11 cellular contexts compared by ENCODE assay signal in genomic region chr11:67698247-67698646, GRCh38. TPM values are rescaled to one million over a fixed set of nuclear protein-coding genes. Genes with fewer than 3 reads are reported as not detected.
A peak's percentile ranks its signal among the peaks of the same experiment; 100 is the strongest.
DNase-seq lines count a peak whose midpoint lies in the region; ATAC-seq and TF ChIP-seq lines count a peak whose summit lies in the region.
"Had no signal": no experiment of that assay in that cellular context is flagged by ENCODE, and none has a peak within 500 bp of the region (broad histone marks: within the 10 kb centered on the region; RNA-seq: fewer than 3 reads in every experiment).

No MANE protein-coding gene starts in this region.

- H3K27ac Mint-ChIP-seq in activated T-cell treated with anti-CD3 and anti-CD28 coated beads, Interleukin-2, amount 50 U/mL, for 24 hours, result no peak overlapping the region
- no peak overlapping the region for H3K27ac Mint-ChIP-seq in activated CD8-positive, alpha-beta T cell treated with anti-CD3 and anti-CD28 coated beads for 36 hours
- H3K27ac Mint-ChIP-seq: CD4-positive, CD25-positive, alpha-beta regulatory T cell had no signal

- H3K36me3 Mint-ChIP-seq in activated T-cell treated with anti-CD3 and anti-CD28 coated beads, Interleukin-2, amount 50 U/mL, for 24 hours (ENCODE audit: low read depth), result no peaks in the 10 kb centered on the region
- no peaks in the 10 kb centered on the region for H3K36me3 Mint-ChIP-seq in activated CD8-positive, alpha-beta T cell treated with anti-CD3 and anti-CD28 coated beads for 36 hours (ENCODE audit: low read depth)
- H3K36me3 Mint-ChIP-seq: CD4-positive, CD25-positive, alpha-beta regulatory T cell had no signal

- H3K4me3 Mint-ChIP-seq in activated T-cell treated with anti-CD3 and anti-CD28 coated beads, Interleukin-2, amount 50 U/mL, for 24 hours, result no peak overlapping the region
- no peak overlapping the region for H3K4me3 Mint-ChIP-seq in activated CD8-positive, alpha-beta T cell treated with anti-CD3 and anti-CD28 coated beads for 36 hours
- H3K4me3 Mint-ChIP-seq: CD4-positive, CD25-positive, alpha-beta regulatory T cell had no signal

- POLR2A ChIA-PET in activated CD8-positive, alpha-beta T cell treated with anti-CD3 and anti-CD28 coated beads for 36 hours (lab: Charles Lee), result no interaction called here

- H3K9me3 Mint-ChIP-seq in activated T-cell treated with anti-CD3 and anti-CD28 coated beads, Interleukin-2, amount 50 U/mL, for 24 hours, result no peaks in the 10 kb centered on the region
- H3K9me3 Mint-ChIP-seq in activated CD8-positive, alpha-beta T cell treated with anti-CD3 and anti-CD28 coated beads for 36 hours, result no peaks in the 10 kb centered on the region

- no peaks in the 10 kb centered on the region for H3K27me3 Mint-ChIP-seq in activated T-cell treated with anti-CD3 and anti-CD28 coated beads, Interleukin-2, amount 50 U/mL, for 24 hours
- H3K27me3 Mint-ChIP-seq in activated CD8-positive, alpha-beta T cell treated with anti-CD3 and anti-CD28 coated beads for 36 hours, result peaks cover 3% of the 10 kb centered on the region

- no peaks in the 10 kb centered on the region for H3K4me1 Mint-ChIP-seq in activated T-cell treated with anti-CD3 and anti-CD28 coated beads, Interleukin-2, amount 50 U/mL, for 24 hours (ENCODE audit: low read depth)
- H3K4me1 Mint-ChIP-seq in activated CD8-positive, alpha-beta T cell treated with anti-CD3 and anti-CD28 coated beads for 36 hours (ENCODE audit: low read depth), result no peaks in the 10 kb centered on the region
- H3K4me1 Mint-ChIP-seq: CD4-positive, CD25-positive, alpha-beta regulatory T cell had no signal

- intact Hi-C loops in activated CD8-positive, alpha-beta T cell treated with anti-CD3 and anti-CD28 coated beads for 36 hours (cut with micrococcal nuclease), result no loop called here

- peak; percentile 82 for ATAC-seq in activated CD8-positive, alpha-beta T cell treated with anti-CD3 and anti-CD28 coated beads for 36 hours
- ATAC-seq in HG03457 (IDR thresholded peaks at IDR 0.05; ENCODE audit: unreplicated experiment), result no peak
- ATAC-seq in GM21447 (IDR thresholded peaks at IDR 0.05; ENCODE audit: unreplicated experiment), result no peak
- ATAC-seq in HG02938 (IDR thresholded peaks at IDR 0.05; ENCODE audit: unreplicated experiment), result no peak

- TF ChIP-seq EP300 in Ishikawa (IDR thresholded peaks at IDR 0.05; ENCODE audit: borderline replicate concordance), result no peak

- TF ChIP-seq CTCF in activated CD8-positive, alpha-beta T cell treated with anti-CD3 and anti-CD28 coated beads for 36 hours (IDR thresholded peaks at IDR 0.05), result no peak

- DNase-seq in activated T-cell treated with anti-CD3 and anti-CD28 coated beads, Interleukin-2, amount 50 U/mL, for 48 hours, result peak; percentile 31 to 40
- no peak for DNase-seq in activated T-cell treated with anti-CD3 and anti-CD28 coated beads, Interleukin-2, amount 50 U/mL, for 24 hours
- peak; percentile 36 for DNase-seq in activated CD8-positive, alpha-beta T cell treated with anti-CD3 and anti-CD28 coated beads for 36 hours
- peak; percentile 4 to 6 for DNase-seq in stimulated activated CD8-positive, alpha-beta memory T cell treated with anti-CD3 and anti-CD28 coated beads, Interleukin-15, amount 100 ng/mL, for 48 hours (ENCODE audit: low read depth in 2 of 2)
- DNase-seq: colonic mucosa, nucleus accumbens had no signal

- CTCF ChIA-PET in activated CD8-positive, alpha-beta T cell treated with anti-CD3 and anti-CD28 coated beads for 36 hours (lab: Charles Lee), result no interaction called here

- peak; percentile 31 for TF ChIP-seq RAD21 in Ishikawa (IDR thresholded peaks at IDR 0.05; ENCODE audit: low read depth)

TF ChIP-seq in Ishikawa, 13 proteins besides CTCF, POLR2A, EP300 and RAD21:
- TF ChIP-seq YY1 (IDR thresholded peaks at IDR 0.05; ENCODE audit: low read depth), result no peak
- no peak for TF ChIP-seq ZBTB7A (IDR thresholded peaks at IDR 0.05; ENCODE audit: low read depth)
- TF ChIP-seq EGR1 (IDR thresholded peaks at IDR 0.05), result no peak
- no peak for TF ChIP-seq USF1 (IDR thresholded peaks at IDR 0.05)
- TF ChIP-seq TAF1 (IDR thresholded peaks at IDR 0.05; ENCODE audit: low read depth), result no peak
- TF ChIP-seq REST (IDR thresholded peaks at IDR 0.05; ENCODE audit: low read depth), result no peak
- TF ChIP-seq MAX (IDR thresholded peaks at IDR 0.05), result no peak
- TF ChIP-seq CEBPB (IDR thresholded peaks at IDR 0.05), result no peak
- no peak for TF ChIP-seq FOXM1 (IDR thresholded peaks at IDR 0.05; ENCODE audit: borderline replicate concordance, low read depth)
- no peak for TF ChIP-seq CREB1 (IDR thresholded peaks at IDR 0.05; ENCODE audit: low read depth)
- TF ChIP-seq TEAD4 (IDR thresholded peaks at IDR 0.05), result no peak
- no peak for TF ChIP-seq NFIC (IDR thresholded peaks at IDR 0.05)
- TF ChIP-seq TCF12 (IDR thresholded peaks at IDR 0.05; ENCODE audit: low read depth), result no peak

RNA-seq across cellular contexts. Expression of gene ALDH3B2, which starts 23.8 kb away (rescaled TPM):
- total RNA-seq in activated CD8-positive, alpha-beta T cell treated with anti-CD3 and anti-CD28 coated beads for 36 hours, result not detected
- total RNA-seq: CD4-positive, CD25-positive, alpha-beta regulatory T cell had no signal

RNA-seq across cellular contexts. Expression of gene ACY3, which starts 47.7 kb away (rescaled TPM):
- total RNA-seq in activated CD8-positive, alpha-beta T cell treated with anti-CD3 and anti-CD28 coated beads for 36 hours, result under 1 TPM; 0.31 to 0.61 TPM

RNA-seq across cellular contexts. Expression of gene TBX10, which starts 58.7 kb away (rescaled TPM):
- not detected for total RNA-seq in activated CD8-positive, alpha-beta T cell treated with anti-CD3 and anti-CD28 coated beads for 36 hours
- total RNA-seq: CD4-positive, CD25-positive, alpha-beta regulatory T cell had no signal
